8 cellular contexts compared by ENCODE assay signal in the genomic region with DNA sequence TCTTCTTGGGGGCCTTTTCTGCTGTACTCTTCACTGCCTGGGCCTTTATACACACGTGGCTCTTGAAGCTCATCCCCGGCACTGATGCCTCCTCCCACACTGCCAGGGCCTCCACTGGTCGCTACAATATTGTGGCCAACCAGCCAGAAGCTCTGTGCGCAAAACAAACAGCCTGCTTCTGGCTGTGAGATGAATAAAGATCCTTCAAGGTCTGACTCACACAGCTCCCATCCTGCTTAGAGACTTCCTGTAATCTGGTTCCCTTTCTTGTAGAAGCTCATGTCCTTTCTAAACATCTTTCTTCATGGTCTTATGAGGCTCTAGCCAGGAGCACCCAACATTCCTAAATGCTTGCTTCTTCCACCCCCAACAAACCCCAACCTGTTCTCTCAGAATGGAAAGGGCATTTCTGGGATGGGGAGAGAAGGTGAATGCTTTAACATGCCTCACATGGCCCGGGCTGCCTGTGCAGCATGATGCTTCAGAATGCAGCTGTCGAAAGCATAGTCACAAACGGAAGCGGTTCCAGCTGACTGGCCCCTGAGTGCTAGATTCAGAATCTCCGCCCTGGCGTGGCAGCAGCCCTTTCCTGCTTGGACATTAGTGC. TPM values are rescaled to one million over a fixed set of nuclear protein-coding genes. Genes with fewer than 3 reads are reported as not detected.
A peak's percentile ranks its signal among the peaks of the same experiment; 100 is the strongest.
DNase-seq lines count a peak whose midpoint lies in the region; ATAC-seq, FAIRE-seq and TF ChIP-seq lines count a peak whose summit lies in the region.

No MANE protein-coding gene starts in this region.

- H3K27ac ChIP-seq in CD4-positive, CD25-positive, alpha-beta regulatory T cell (ENCODE audit: insufficient read depth, low read length, poor library complexity, severe bottlenecking) = peak overlapping the region; percentile 27
- H3K27ac ChIP-seq in GM12878 (ENCODE audit: control insufficient read depth, insufficient read depth) (peak overlapping the region; percentile 96), right lobe of liver (peak overlapping the region in 2 of 3 donors; percentile 30 to 67), GM23338 (ENCODE audit: low read depth) (no peak overlapping the region)

- peak; percentile 21 to 64; a peak in 1 of 4 replicates for TF ChIP-seq EP300 in GM12878 (IDR thresholded peaks at IDR 0.05; ENCODE audit: borderline replicate concordance in 1 of 2, control insufficient read depth in 1 of 2, low read depth in 2 of 2, low read length in 2 of 2)

- peak; percentile 85 to 88 for ATAC-seq in CD4-positive, CD25-positive, alpha-beta regulatory T cell (ENCODE audit: low read depth in 2 of 2)
- ATAC-seq in GM18907 (IDR thresholded peaks at IDR 0.05; ENCODE audit: unreplicated experiment) = peak; percentile 98
- ATAC-seq in HG03064 (IDR thresholded peaks at IDR 0.05; ENCODE audit: low read depth, unreplicated experiment) = peak; percentile 96
- ATAC-seq in GM12878 = peak; percentile 97
- peak; percentile 63 to 81 (median 76) for ATAC-seq in right lobe of liver
- peak; percentile 96 for ATAC-seq in stimulated activated naive CD8-positive, alpha-beta T cell treated with anti-CD3 and anti-CD28 coated beads, Interleukin-15, amount 100 ng/mL, for 72 hours
- ATAC-seq in GM23338 = no peak

- H3K36me3 ChIP-seq in CD4-positive, CD25-positive, alpha-beta regulatory T cell (ENCODE audit: control insufficient read depth, insufficient read depth, low read length) = no peaks in the 10 kb centered on the region
- no peaks in the 10 kb centered on the region for H3K36me3 ChIP-seq in GM12878 (ENCODE audit: control insufficient read depth in 2 of 2, insufficient read depth in 2 of 2, low read length in 1 of 2)
- H3K36me3 ChIP-seq in right lobe of liver = no peaks in the 10 kb centered on the region
- H3K36me3 ChIP-seq in GM23338 (ENCODE audit: insufficient read depth) = no peaks in the 10 kb centered on the region

- no peaks in the 10 kb centered on the region for H3K27me3 ChIP-seq in CD4-positive, CD25-positive, alpha-beta regulatory T cell (ENCODE audit: control insufficient read depth, insufficient read depth, low read length)
- no peaks in the 10 kb centered on the region for H3K27me3 ChIP-seq in GM12878 (replicated peaks in 1 of 2; ENCODE audit: control insufficient read depth in 2 of 2, insufficient read depth in 2 of 2, low read length in 1 of 2)
- H3K27me3 ChIP-seq in right lobe of liver = no peaks in the 10 kb centered on the region
- no peaks in the 10 kb centered on the region for H3K27me3 ChIP-seq in GM23338 (ENCODE audit: insufficient read depth)

- RAD21 ChIA-PET in GM12878 (lab: Charles Lee; ENCODE audit: unreplicated experiment) = interaction anchor here (0.9 to 1.5 kb wide), 5 partner anchors 14 to 52 kb away, joined by 3 to 14 read pairs (median 3); no protein-coding TSS in a partner anchor

- no peaks in the 10 kb centered on the region for H3K79me2 ChIP-seq in GM12878 (ENCODE audit: control insufficient read depth, insufficient read depth, low read length)
- peaks cover 6% of the 10 kb centered on the region; the same call in 1 of the 2 replicates for H3K79me2 ChIP-seq in GM23338 (replicated peaks; ENCODE audit: insufficient read depth)

- TF ChIP-seq CTCF in GM12878 (IDR thresholded peaks at IDR 0.05 in 2 of 3, conservative IDR thresholded peaks at IDR 0.05 in 1 of 3; ENCODE audit: control insufficient read depth in 2 of 3, extremely low read depth in 1 of 3, insufficient read depth in 1 of 3, low read depth in 3 of 3, low read length in 3 of 3) = no peak
- no peak for TF ChIP-seq CTCF in right lobe of liver (IDR thresholded peaks at IDR 0.05)
- TF ChIP-seq CTCF in GM23338 (conservative IDR thresholded peaks at IDR 0.05; ENCODE audit: low read depth in 2 of 2) = no peak

- peaks cover 14% of the 10 kb centered on the region for H3K27me3 Mint-ChIP-seq in CD4-positive, CD25-positive, alpha-beta regulatory T cell
- no peaks in the 10 kb centered on the region for H3K27me3 Mint-ChIP-seq in stimulated activated naive CD8-positive, alpha-beta T cell treated with anti-CD3 and anti-CD28 coated beads, Interleukin-15, amount 100 ng/mL, for 72 hours
- peaks cover 5% of the 10 kb centered on the region for H3K27me3 Mint-ChIP-seq in GM23338 (ENCODE audit: insufficient read depth, low read depth, poor library complexity)

- WGBS in GM12878 (ENCODE audit: insufficient coverage, insufficient replicate concordance, low lambda C conversion rate, missing lambda C conversion rate) = 1% methylated on average over 10 of the region's 10 CpGs
- no CpG with 5 or more reads among the region's 10 CpGs for WGBS in right lobe of liver (ENCODE audit: insufficient coverage, low coverage, low lambda C conversion rate, missing lambda C conversion rate)

- H3K4me1 Mint-ChIP-seq in CD4-positive, CD25-positive, alpha-beta regulatory T cell = peaks cover 3 to 13% (median 7%) of the 10 kb centered on the region in 4 donors
- peaks cover 29% of the 10 kb centered on the region for H3K4me1 Mint-ChIP-seq in stimulated activated naive CD8-positive, alpha-beta T cell treated with anti-CD3 and anti-CD28 coated beads, Interleukin-15, amount 100 ng/mL, for 72 hours
- H3K4me1 Mint-ChIP-seq in GM23338 = peaks cover 36% of the 10 kb centered on the region

- peaks cover 5% of the 10 kb centered on the region for H3K4me1 ChIP-seq in CD4-positive, CD25-positive, alpha-beta regulatory T cell (ENCODE audit: control insufficient read depth, insufficient read depth, low read length, poor library complexity, severe bottlenecking)
- H3K4me1 ChIP-seq in GM12878 (ENCODE audit: control insufficient read depth, insufficient read depth, low read length) (peaks cover 37% of the 10 kb centered on the region), right lobe of liver (no peaks in the 10 kb centered on the region), GM23338 (ENCODE audit: insufficient read depth) (peaks cover 13% of the 10 kb centered on the region; the same call in 1 of the 2 replicates)

- peaks cover 0 to 4% (median 0%) of the 10 kb centered on the region in 7 donors for H3K9me3 Mint-ChIP-seq in CD4-positive, CD25-positive, alpha-beta regulatory T cell
- H3K9me3 Mint-ChIP-seq in stimulated activated naive CD8-positive, alpha-beta T cell treated with anti-CD3 and anti-CD28 coated beads, Interleukin-15, amount 100 ng/mL, for 72 hours = no peaks in the 10 kb centered on the region
- no peaks in the 10 kb centered on the region for H3K9me3 Mint-ChIP-seq in GM23338

- BruUV-seq in GM12878 (replicated peaks; lab: Mats Ljungman, UMichigan) = no TSS peak

- in situ Hi-C loops in GM12878 (cut with MboI) = loop anchor here (25.0 kb wide), 1 partner anchor 1630 kb away; no protein-coding TSS in a partner anchor

- intact Hi-C loops in GM12878 (cut with micrococcal nuclease; ENCODE audit: unreplicated experiment) = no loop called here
- intact Hi-C loops in right lobe of liver (cut with DNase I) = no loop called here

- H2AFZ ChIP-seq in GM12878 (ENCODE audit: control insufficient read depth, low read depth, low read length) (peak overlapping the region; percentile 97), GM23338 (no peak overlapping the region)

- H3K9me2 ChIP-seq in GM23338 (ENCODE audit: insufficient read depth) = no peaks in the 10 kb centered on the region

- no peaks in the 10 kb centered on the region for H3F3A ChIP-seq in GM23338 (replicated peaks; ENCODE audit: low read depth)

- H3K4me3 Mint-ChIP-seq in CD4-positive, CD25-positive, alpha-beta regulatory T cell = peak overlapping the region in 1 of 4 donors; percentile 57
- H3K4me3 Mint-ChIP-seq in stimulated activated naive CD8-positive, alpha-beta T cell treated with anti-CD3 and anti-CD28 coated beads, Interleukin-15, amount 100 ng/mL, for 72 hours = peak overlapping the region in 1 of 2 donors; percentile 48
- no peak overlapping the region for H3K4me3 Mint-ChIP-seq in GM23338

- H4K20me1 ChIP-seq in GM12878 (ENCODE audit: control insufficient read depth, insufficient read depth) (no peaks in the 10 kb centered on the region), GM23338 (replicated peaks; ENCODE audit: insufficient read depth) (no peaks in the 10 kb centered on the region; the same call in 1 of the 2 replicates)

- no peaks in the 10 kb centered on the region for H3K9me3 ChIP-seq in CD4-positive, CD25-positive, alpha-beta regulatory T cell (ENCODE audit: control insufficient read depth in 2 of 2, low read length in 2 of 2)
- H3K9me3 ChIP-seq in GM12878 (replicated peaks; ENCODE audit: control insufficient read depth, insufficient read depth, low read length) (no peaks in the 10 kb centered on the region), right lobe of liver (no peaks in the 10 kb centered on the region)

- TF ChIP-seq POLR2A in GM12878 (IDR thresholded peaks at IDR 0.05; ENCODE audit: low read depth, low read length) (peak; percentile 88), right lobe of liver (IDR thresholded peaks at IDR 0.05) (no peak)

- peak overlapping the region; percentile 71 to 91 (median 76) for H3K27ac Mint-ChIP-seq in CD4-positive, CD25-positive, alpha-beta regulatory T cell
- peak overlapping the region; percentile 88 to 96 for H3K27ac Mint-ChIP-seq in stimulated activated naive CD8-positive, alpha-beta T cell treated with anti-CD3 and anti-CD28 coated beads, Interleukin-15, amount 100 ng/mL, for 72 hours
- H3K27ac Mint-ChIP-seq in GM23338 = no peak overlapping the region

- POLR2A ChIA-PET in GM12878 (lab: Charles Lee) = interaction anchor here (0.5 to 1.4 kb wide), 4 partner anchors 10 to 380 kb away, joined by 3 to 6 read pairs (median 4); no protein-coding TSS in a partner anchor

- no peak for TF ChIP-seq RAD21 in GM12878 (IDR thresholded peaks at IDR 0.05; ENCODE audit: insufficient read depth, low read depth, low read length)

- H3K4me2 ChIP-seq in GM12878 (ENCODE audit: control insufficient read depth, insufficient read depth) = peak overlapping the region; percentile 71
- no peak overlapping the region for H3K4me2 ChIP-seq in GM23338

- SMC1A ChIA-PET in GM12878 (lab: Charles Lee; ENCODE audit: uncharacterized antibody, unreplicated experiment) = interaction anchor here (0.9 to 2.9 kb wide), 9 partner anchors 8 to 105 kb away, joined by 3 to 19 read pairs (median 5); no protein-coding TSS in a partner anchor

- H3K36me3 Mint-ChIP-seq in CD4-positive, CD25-positive, alpha-beta regulatory T cell = no peaks in the 10 kb centered on the region
- H3K36me3 Mint-ChIP-seq in GM23338 (ENCODE audit: low read depth) = peaks cover 4% of the 10 kb centered on the region; the same call in 2 of the 3 replicates

- CTCF ChIA-PET in GM12878 (lab: Yijun Ruan, JAX) = interaction anchor here (1.0 to 1.9 kb wide), 3 partner anchors 11 to 27 kb away, joined by 3 to 13 read pairs (median 4); no protein-coding TSS in a partner anchor

- H3K9ac ChIP-seq in GM12878 (ENCODE audit: control insufficient read depth, insufficient read depth, low read length) = peak overlapping the region; percentile 63

- peak in 1 of 3 donors; percentile 67 for DNase-seq in CD4-positive, CD25-positive, alpha-beta regulatory T cell
- peak; percentile 22 for DNase-seq in RKO (ENCODE audit: low spot score)
- peak; percentile 84 for DNase-seq in GM12878 (ENCODE audit: low read depth, low spot score)
- peak in 1 of 3 donors; percentile 46 for DNase-seq in right lobe of liver
- peak; percentile 30 to 68 for DNase-seq in stimulated activated naive CD8-positive, alpha-beta T cell treated with anti-CD3 and anti-CD28 coated beads, Interleukin-15, amount 100 ng/mL, for 72 hours
- DNase-seq in GM23338 (ENCODE audit: low spot score) = no peak

- no peak overlapping the region for H3K4me3 ChIP-seq in CD4-positive, CD25-positive, alpha-beta regulatory T cell (ENCODE audit: low read depth, low read length)
- H3K4me3 ChIP-seq in GM12878 = no peak overlapping the region
- no peak overlapping the region for H3K4me3 ChIP-seq in right lobe of liver
- H3K4me3 ChIP-seq in GM23338 = no peak overlapping the region

- FAIRE-seq in GM12878 (lab: Jason Lieb, UNC) = peak; percentile 96

RNA-seq across cellular contexts. Expression of a gene that starts 24.6 kb away (rescaled TPM):
- total RNA-seq in CD4-positive, CD25-positive, alpha-beta regulatory T cell = not detected
- under 1 TPM in 1 of 4 donors, not detected in 3; 0.64 TPM for polyA plus RNA-seq in CD4-positive, CD25-positive, alpha-beta regulatory T cell
- 4.2 and 4.6 TPM in 2 replicates for total RNA-seq in GM12878 (2013; cell fraction: nucleolus; rRNA removed)
- total RNA-seq in GM12878 (2014; rRNA removed) = 0.49 and 0.68 TPM in 2 replicates
- total RNA-seq in GM12878 (2014; rRNA removed; fragmentation: Illumina TruSeq; extraction: Trizol) = 0.32 and 0.63 TPM in 2 replicates
- 0.93 and 1.2 TPM in 2 replicates for total RNA-seq in GM12878 (2021)
- polyA plus RNA-seq in GM12878 (2011; ENCODE audit: low read depth) = 0.51 TPM
- 0.16 and 0.39 TPM in 2 replicates for polyA plus RNA-seq in GM12878 (2011; rRNA removed)
- 0.10 and 0.27 TPM in 2 replicates for polyA plus RNA-seq in GM12878 (2011; cell fraction: cytosol; rRNA removed)
- polyA plus RNA-seq in GM12878 (2011; cell fraction: nucleus; rRNA removed) = 0.25 and 0.37 TPM in 2 replicates
- polyA plus RNA-seq in GM12878 (2012) = 0.95 and 1.4 TPM in 2 replicates
- 0.43 and 0.73 TPM in 2 replicates for polyA plus RNA-seq in GM12878 (2014; fragmentation: Illumina TruSeq; extraction: Trizol)
- under 1 TPM; 0.06 to 0.22 TPM for polyA plus RNA-seq in GM12878 (2014; fragmentation: Nextera tagmentation; extraction: Ambion mirVana)
- polyA plus RNA-seq in GM12878 (2014; rRNA removed) = 0.22 and 0.44 TPM in 2 replicates
- polyA plus RNA-seq in GM12878 (2016; fragmentation: Nextera tagmentation; extraction: Ambion mirVana) = under 1 TPM; 0.14 to 0.52 TPM
- polyA minus RNA-seq in GM12878 (2011; rRNA and poly(A)+ RNA removed) = 0.37 and 0.57 TPM in 2 replicates
- polyA minus RNA-seq in GM12878 (2011; cell fraction: cytosol; rRNA and poly(A)+ RNA removed) = not detected in 2 replicates
- 0.12 and 0.38 TPM in 2 replicates for polyA minus RNA-seq in GM12878 (2011; cell fraction: nucleus; rRNA and poly(A)+ RNA removed)
- total RNA-seq in right lobe of liver = 10 to 100 TPM in 3 of 6 experiments, 1 to 10 TPM in 3; 5.5 to 23.7 (median 8.6) TPM
- 17.4 and 22.0 TPM in 2 replicates for total RNA-seq in GM23338 (2014; rRNA removed; shearing (Covaris generic))
- 18.4 and 19.1 TPM in 2 replicates for polyA plus RNA-seq in GM23338 (2016; fragmentation: Nextera tagmentation; extraction: Ambion mirVana)
